In genomic region chr11:61479360-61480058, GRCh38 we compare ENCODE assay signal across 12 cellular contexts. TPM values are rescaled to one million over a fixed set of nuclear protein-coding genes. Genes with fewer than 3 reads are reported as not detected.
DNase-seq lines count a peak whose midpoint lies in the region; ATAC-seq, FAIRE-seq and TF ChIP-seq lines count a peak whose summit lies in the region.
"Not testable (repeated sequence)": the region's sequence is repeated elsewhere in the genome, so short reads cannot be mapped to it uniquely, and the experiment has no call there.
"Had no signal": no experiment of that assay in that cellular context is flagged by ENCODE, and none has a peak within 500 bp of the region (broad histone marks: within the 10 kb centered on the region; RNA-seq: fewer than 3 reads in every experiment).

No MANE protein-coding gene starts in this region.

- H2AFZ ChIP-seq in H1 (ENCODE audit: low read length); neuronal stem cell (ENCODE audit: low read length): not testable (repeated sequence)

- not testable (repeated sequence) for TF ChIP-seq CTCF in WTC11 (IDR thresholded peaks at IDR 0.05); H1 (IDR thresholded peaks at IDR 0.05; ENCODE audit: control extremely low read depth in 1 of 3, insufficient read depth in 1 of 3, low read depth in 1 of 3, low read length in 3 of 3); gastroesophageal sphincter (IDR thresholded peaks at IDR 0.05)

- FAIRE-seq in H1 (lab: Jason Lieb, UNC) = not testable (repeated sequence)

- peaks cover 32% of the 10 kb centered on the region for H3K4me1 Mint-ChIP-seq in WTC11

- H3K27me3 Mint-ChIP-seq in WTC11 (ENCODE audit: low read depth) = not testable (repeated sequence)

- H3K27ac ChIP-seq in H1 (ENCODE audit: low read depth, low read length); gastroesophageal sphincter; neuronal stem cell (replicated peaks; ENCODE audit: low read length): not testable (repeated sequence)

- H3K36me3 ChIP-seq in H7 (replicated peaks; ENCODE audit: control insufficient read depth, insufficient read depth, low read length); H1 (ENCODE audit: control insufficient read depth in 2 of 4, insufficient read depth in 4 of 4, low read length in 3 of 4); gastroesophageal sphincter; neuronal stem cell (replicated peaks in 1 of 2; ENCODE audit: control insufficient read depth in 2 of 2, insufficient read depth in 2 of 2, low read length in 2 of 2): not testable (repeated sequence)

- H3K4me3 Mint-ChIP-seq in WTC11 = not testable (repeated sequence)

- not testable (repeated sequence) for H3K4ac ChIP-seq in H1 (replicated peaks; ENCODE audit: insufficient read length, low read depth, low read length); neuronal stem cell (ENCODE audit: low read length)

- H3K18ac ChIP-seq in H1 (ENCODE audit: extremely low read depth, low read length); neuronal stem cell (ENCODE audit: low read length): not testable (repeated sequence)

- H2BK20ac ChIP-seq in H1 (ENCODE audit: low read length) = not testable (repeated sequence)

- not testable (repeated sequence) for TF ChIP-seq RAD21 in H1 (IDR thresholded peaks at IDR 0.05 in 1 of 2, conservative IDR thresholded peaks at IDR 0.05 in 1 of 2; ENCODE audit: low read depth in 2 of 2, low read length in 2 of 2)

- not testable (repeated sequence) for H3K23me2 ChIP-seq in H1 (ENCODE audit: low read depth, low read length)

- H3K79me2 ChIP-seq in H1 (ENCODE audit: control insufficient read depth in 1 of 2, insufficient read depth in 2 of 2, low read length in 2 of 2) = not testable (repeated sequence)

- H4K91ac ChIP-seq in H1 (replicated peaks; ENCODE audit: insufficient read length, low read length); neuronal stem cell (ENCODE audit: low read depth, low read length, poor library complexity): not testable (repeated sequence)

- H3K14ac ChIP-seq in H1 (ENCODE audit: insufficient read length); neuronal stem cell (ENCODE audit: low read length): not testable (repeated sequence)

- not testable (repeated sequence) for H3K4me2 ChIP-seq in H1 (ENCODE audit: insufficient read depth in 1 of 2, low read depth in 2 of 2, low read length in 2 of 2); neuronal stem cell (ENCODE audit: insufficient read depth, low read length, poor library complexity, severe bottlenecking)

- POLR2A ChIA-PET in WTC11 (lab: Charles Lee) = not testable (repeated sequence)
- POLR2A ChIA-PET in H1 (lab: Charles Lee; ENCODE audit: partially characterized antibody) = interaction anchor here (1.3 to 2.1 kb wide), 4 partner anchors 9 to 50 kb away, joined by 3 to 6 read pairs (median 4); partner anchors contain the start of genes CPSF7, LRRC10B and SDHAF2

- not testable (repeated sequence) for H3K79me1 ChIP-seq in H1 (ENCODE audit: low read depth, low read length); neuronal stem cell (ENCODE audit: low read depth, low read length)

- not testable (repeated sequence) for H3K56ac ChIP-seq in H1 (replicated peaks; ENCODE audit: insufficient read length, low read depth, low read length)

- ATAC-seq in WTC11 = not testable (repeated sequence)
- ATAC-seq in gastroesophageal sphincter (peak; percentile 54), Right ventricle myocardium superior (ENCODE audit: poor library complexity) (peak; percentile 12)

- not testable (repeated sequence) for H2BK5ac ChIP-seq in H1 (ENCODE audit: low read depth, low read length); neuronal stem cell (ENCODE audit: low read length)

- H3K4me1 ChIP-seq in H1 (replicated peaks in 1 of 4; ENCODE audit: control insufficient read depth in 3 of 4, insufficient read depth in 4 of 4, low read length in 3 of 4) = peaks cover 0 to 19% (median 9%) of the 10 kb centered on the region in 4 experiments; a peak in 5 of 7 replicates
- H3K4me1 ChIP-seq in gastroesophageal sphincter = peaks cover 0 to 31% (median 17%) of the 10 kb centered on the region in 3 donors
- peaks cover 26 to 32% of the 10 kb centered on the region in 2 donors for H3K4me1 ChIP-seq in neuronal stem cell (ENCODE audit: control insufficient read depth in 2 of 2, insufficient read depth in 1 of 2, low read depth in 1 of 2, low read length in 2 of 2)

- H2BK120ac ChIP-seq in H1 (replicated peaks; ENCODE audit: low read depth, low read length); neuronal stem cell (ENCODE audit: low read depth, low read length): not testable (repeated sequence)

- TF ChIP-seq EP300 in H1 (IDR thresholded peaks at IDR 0.05; ENCODE audit: borderline replicate concordance in 1 of 2, low read depth in 2 of 2, low read length in 2 of 2); gastroesophageal sphincter (IDR thresholded peaks at IDR 0.05): not testable (repeated sequence)

- not testable (repeated sequence) for H3K27me3 ChIP-seq in H7 (ENCODE audit: control insufficient read depth, insufficient read depth, low read length); H1 (replicated peaks in 1 of 4; ENCODE audit: control insufficient read depth in 3 of 4, extremely low read depth in 1 of 4, insufficient read depth in 3 of 4, low read length in 3 of 4); neuronal stem cell (ENCODE audit: control insufficient read depth in 3 of 3, insufficient read depth in 3 of 3, low read depth in 1 of 3, low read length in 3 of 3)
- peaks cover 23% of the 10 kb centered on the region for H3K27me3 ChIP-seq in gastroesophageal sphincter

- intact Hi-C loops in Right ventricle myocardium superior (cut with DNase I) = loop anchor here (5.0 to 10.0 kb wide), 3 partner anchors 38 to 158 kb away; no protein-coding TSS in a partner anchor

- not testable (repeated sequence) for H3K36me3 Mint-ChIP-seq in WTC11

- H2AK5ac ChIP-seq in H1 (ENCODE audit: low read depth, low read length) (peak overlapping the region; percentile 44; the same call in 1 of the 2 replicates), neuronal stem cell (ENCODE audit: low read depth, low read length) (peak overlapping the region; percentile 7)

- DNase-seq in H7 (peak; percentile 7), left kidney (ENCODE audit: low read depth, low spot score) (peak; percentile 0), superior temporal gyrus (ENCODE audit: extremely low spot score) (peak; percentile 4)
- DNase-seq in WTC11 (ENCODE audit: low spot score); H1 (ENCODE audit: low read depth in 1 of 2, low spot score in 2 of 2); Right ventricle myocardium superior; neuronal stem cell (ENCODE audit: low spot score): not testable (repeated sequence)

- not testable (repeated sequence) for H4K5ac ChIP-seq in H1 (ENCODE audit: insufficient read length, low read depth, low read length)

- not testable (repeated sequence) for H3K9me3 ChIP-seq in H1 (ENCODE audit: insufficient read depth in 2 of 2, low read depth in 1 of 2, low read length in 1 of 2); gastroesophageal sphincter; neuronal stem cell (replicated peaks in 1 of 2; ENCODE audit: control insufficient read depth in 2 of 2, insufficient read depth in 1 of 2, low read depth in 1 of 2, low read length in 2 of 2)

- TF ChIP-seq POLR2A in H1 (IDR thresholded peaks at IDR 0.05; ENCODE audit: control extremely low read depth in 1 of 2, low read depth in 2 of 2, low read length in 2 of 2); gastroesophageal sphincter (IDR thresholded peaks at IDR 0.05): not testable (repeated sequence)

- not testable (repeated sequence) for H2BK12ac ChIP-seq in H1 (ENCODE audit: low read depth, low read length); neuronal stem cell (ENCODE audit: low read length)

- H4K20me1 ChIP-seq in H1 (replicated peaks in 1 of 2; ENCODE audit: control insufficient read depth in 1 of 2, insufficient read depth in 2 of 2, low read length in 2 of 2) = not testable (repeated sequence)

- not testable (repeated sequence) for H3K27ac Mint-ChIP-seq in WTC11

- not testable (repeated sequence) for H2BK15ac ChIP-seq in H1 (ENCODE audit: low read length); neuronal stem cell (ENCODE audit: low read length)

- not testable (repeated sequence) for H3K9ac ChIP-seq in H1 (replicated peaks in 1 of 4; ENCODE audit: extremely low read depth in 1 of 4, low read depth in 3 of 4, low read length in 3 of 4); neuronal stem cell (ENCODE audit: low read depth, low read length, poor library complexity)

- CTCF ChIA-PET in WTC11 (lab: Charles Lee) = interaction anchor here (0.8 to 5.9 kb wide), 15 partner anchors 10 to 254 kb away, joined by 3 to 149 read pairs (median 19); partner anchors contain the start of gene LRRC10B
- CTCF ChIA-PET in H1 (lab: Charles Lee; ENCODE audit: partially characterized antibody) = interaction anchor here (0.7 to 57.8 kb wide), 24 partner anchors 9 to 629 kb away, joined by 3 to 2106 read pairs (median 10); partner anchors contain the start of gene LRRC10B

- H3K9me3 Mint-ChIP-seq in WTC11 = not testable (repeated sequence)

- 95% methylated on average over 11 of the region's 11 CpGs; no CpG with 5 or more reads in 1 of the 2 experiments for WGBS in H1 (ENCODE audit: extremely low coverage in 1 of 2, insufficient coverage in 1 of 2, insufficient read length in 1 of 2, insufficient replicate concordance in 2 of 2, low coverage in 1 of 2, low lambda C conversion rate in 2 of 2, missing lambda C conversion rate in 1 of 2), 2 experiments
- 77 to 82% methylated on average over 3 to 10 of the region's 11 CpGs for WGBS in gastroesophageal sphincter (ENCODE audit: low coverage in 1 of 2), 2 donors
- no CpG with 5 or more reads among the region's 11 CpGs for WGBS in neuronal stem cell (ENCODE audit: extremely low coverage in 2 of 2, insufficient read length in 2 of 2, insufficient replicate concordance in 1 of 2), 2 donors

- not testable (repeated sequence) for H4K8ac ChIP-seq in H1 (ENCODE audit: extremely low read depth, insufficient read depth, low read length); neuronal stem cell (ENCODE audit: low read depth, low read length)

- H3K4me3 ChIP-seq in H7 (ENCODE audit: insufficient read depth, low read depth, low read length); H1 (ENCODE audit: extremely low read depth in 1 of 4, insufficient read depth in 2 of 4, low read depth in 3 of 4, low read length in 4 of 4); gastroesophageal sphincter; neuronal stem cell (ENCODE audit: low read length in 2 of 2): not testable (repeated sequence)

- not testable (repeated sequence) for H3K23ac ChIP-seq in H1 (ENCODE audit: insufficient read length); neuronal stem cell (ENCODE audit: low read depth, low read length, poor library complexity)

RNA-seq across cellular contexts. Expression of gene LRRC10B, which starts 29.0 kb away (rescaled TPM):
- 2.5 and 2.6 TPM in 2 replicates for total RNA-seq in H7 (2014; rRNA removed; shearing (Covaris generic))
- total RNA-seq in WTC11 (2021) (1.1 to 1.5 TPM (median 1.3 TPM) in 3 replicates), gastroesophageal sphincter (1 to 10 TPM in 2 of 4 donors, under 1 TPM in 2; 0.45 to 1.4 (median 1.1) TPM), Right ventricle myocardium superior (0.46 TPM)
- total RNA-seq in H1 (2021; fragmentation: NEBNext Ultra II Directional; extraction: Animal tissue kit (Norgen Biotek cat#: 25700)) = 0.47 and 0.61 TPM in 2 replicates
- 0.71 and 1.1 TPM in 2 replicates for polyA plus RNA-seq in H1 (2011; rRNA removed)
- 0.58 TPM for polyA plus RNA-seq in H1 (2011; cell fraction: cytosol; rRNA removed)
- polyA plus RNA-seq in H1 (2011; cell fraction: nucleus; rRNA removed) = 1.1 TPM
- polyA plus RNA-seq in H1 (2012, experiment 1 of 2) = 0.15 to 0.57 TPM (median 0.38 TPM) in 4 replicates
- polyA plus RNA-seq in H1 (2012, experiment 2 of 2) = 0.66 TPM
- polyA plus RNA-seq in H1 (2013, experiment 1 of 2) = 0.51 TPM
- polyA plus RNA-seq in H1 (2013, experiment 2 of 2) = 0.53 TPM
- polyA minus RNA-seq in H1 (2011; rRNA and poly(A)+ RNA removed) = 0.27 and 0.79 TPM in 2 replicates
- not detected for polyA minus RNA-seq in H1 (2011; cell fraction: cytosol; rRNA and poly(A)+ RNA removed)
- 1.2 TPM for polyA minus RNA-seq in H1 (2011; cell fraction: nucleus; rRNA and poly(A)+ RNA removed)
- polyA plus RNA-seq in neuronal stem cell (2013, experiment 1 of 2) = 1.5 TPM
- polyA plus RNA-seq in neuronal stem cell (2013, experiment 2 of 2) = 1.4 TPM
- total RNA-seq: B cell; Calu3; CD4-positive, alpha-beta T cell; CD8-positive, alpha-beta T cell had no signal

RNA-seq across cellular contexts. Expression of gene SDHAF2, which starts 49.6 kb away (rescaled TPM):
- total RNA-seq in H7 (2014; rRNA removed; shearing (Covaris generic)) = 31.3 and 48.6 TPM in 2 replicates
- 36.2 to 36.8 TPM (median 36.5 TPM) in 3 replicates for total RNA-seq in WTC11 (2021)
- total RNA-seq in H1 (2021; fragmentation: NEBNext Ultra II Directional; extraction: Animal tissue kit (Norgen Biotek cat#: 25700)) = 41.0 and 44.8 TPM in 2 replicates
- 81.1 and 114 TPM in 2 replicates for polyA plus RNA-seq in H1 (2011; rRNA removed)
- 83.3 TPM for polyA plus RNA-seq in H1 (2011; cell fraction: cytosol; rRNA removed)
- 57.3 TPM for polyA plus RNA-seq in H1 (2011; cell fraction: nucleus; rRNA removed)
- polyA plus RNA-seq in H1 (2012, experiment 1 of 2) = 37.7 to 52.7 TPM (median 50.5 TPM) in 4 replicates
- polyA plus RNA-seq in H1 (2012, experiment 2 of 2) = 45.4 TPM
- polyA plus RNA-seq in H1 (2013, experiment 1 of 2) = 19.4 TPM
- 17.6 TPM for polyA plus RNA-seq in H1 (2013, experiment 2 of 2)
- 90.8 and 94.9 TPM in 2 replicates for polyA minus RNA-seq in H1 (2011; rRNA and poly(A)+ RNA removed)
- 22.8 TPM for polyA minus RNA-seq in H1 (2011; cell fraction: cytosol; rRNA and poly(A)+ RNA removed)
- polyA minus RNA-seq in H1 (2011; cell fraction: nucleus; rRNA and poly(A)+ RNA removed) = 72.0 TPM
- total RNA-seq in gastroesophageal sphincter = 10 to 100 TPM; 32.5 to 71.1 (median 48.3) TPM
- 33.7 TPM for total RNA-seq in Right ventricle myocardium superior
- 16.8 TPM for polyA plus RNA-seq in neuronal stem cell (2013, experiment 1 of 2)
- 16.3 TPM for polyA plus RNA-seq in neuronal stem cell (2013, experiment 2 of 2)

RNA-seq across cellular contexts. Expression of gene CPSF7, which starts 49.7 kb away (rescaled TPM):
- total RNA-seq in H7 (2014; rRNA removed; shearing (Covaris generic)) = 40.2 and 42.6 TPM in 2 replicates
- total RNA-seq in WTC11 (2021) (86.0 to 90.7 TPM (median 88.3 TPM) in 3 replicates), gastroesophageal sphincter (10 to 100 TPM; 36.6 to 50.4 (median 43.7) TPM), Right ventricle myocardium superior (32.5 TPM)
- 95.9 and 96.7 TPM in 2 replicates for total RNA-seq in H1 (2021; fragmentation: NEBNext Ultra II Directional; extraction: Animal tissue kit (Norgen Biotek cat#: 25700))
- 122 and 192 TPM in 2 replicates for polyA plus RNA-seq in H1 (2011; rRNA removed)
- 73.1 TPM for polyA plus RNA-seq in H1 (2011; cell fraction: cytosol; rRNA removed)
- polyA plus RNA-seq in H1 (2011; cell fraction: nucleus; rRNA removed) = 165 TPM
- 82.2 to 93.9 TPM (median 85.7 TPM) in 4 replicates for polyA plus RNA-seq in H1 (2012, experiment 1 of 2)
- polyA plus RNA-seq in H1 (2012, experiment 2 of 2) = 63.8 TPM
- 93.6 TPM for polyA plus RNA-seq in H1 (2013, experiment 1 of 2)
- polyA plus RNA-seq in H1 (2013, experiment 2 of 2) = 81.2 TPM
- polyA minus RNA-seq in H1 (2011; rRNA and poly(A)+ RNA removed) = 117 and 159 TPM in 2 replicates
- 53.3 TPM for polyA minus RNA-seq in H1 (2011; cell fraction: cytosol; rRNA and poly(A)+ RNA removed)
- polyA minus RNA-seq in H1 (2011; cell fraction: nucleus; rRNA and poly(A)+ RNA removed) = 65.8 TPM
- polyA plus RNA-seq in neuronal stem cell (2013, experiment 1 of 2) = 126 TPM
- 123 TPM for polyA plus RNA-seq in neuronal stem cell (2013, experiment 2 of 2)
